Comparison of ENCODE assay signal across 1 cellular context in genomic region chr10:80078448-80079311, GRCh38.
TF ChIP-seq lines count a peak whose summit lies in the region.

Gene TMEM254 (plus strand): TSS chr10:80078665. CDS start chr10:80078700, 35 bp downstream.

TF ChIP-seq in HepG2, 621 proteins besides CTCF, POLR2A, EP300 and RAD21 (continued from another document and continues in another):
- TF ChIP-seq AHDC1 (CRISPR knock-in tag; IDR thresholded peaks at IDR 0.05; ENCODE audit: borderline replicate concordance), result peak; percentile 51
- TF ChIP-seq ZNF775 (CRISPR knock-in tag; IDR thresholded peaks at IDR 0.05; ENCODE audit: borderline replicate concordance), result no peak
- no peak for TF ChIP-seq PLRG1 (conservative IDR thresholded peaks at IDR 0.05)
- no peak for TF ChIP-seq ZSCAN22 (CRISPR knock-in tag; IDR thresholded peaks at IDR 0.05)
- no peak for TF ChIP-seq AFF4 (CRISPR knock-in tag; IDR thresholded peaks at IDR 0.05)
- no peak for TF ChIP-seq CHCHD3 (CRISPR knock-in tag; IDR thresholded peaks at IDR 0.05)
- no peak for TF ChIP-seq SIX1 (CRISPR knock-in tag; IDR thresholded peaks at IDR 0.05; ENCODE audit: borderline replicate concordance)
- TF ChIP-seq ZNF143 (CRISPR knock-in tag; IDR thresholded peaks at IDR 0.05), result peak; percentile 89
- no peak for TF ChIP-seq DBP (CRISPR knock-in tag; IDR thresholded peaks at IDR 0.05; ENCODE audit: not compliant biosample characterization)
- peak in 1 of 2 experiments; percentile 59; a peak in 1 of 4 replicates for TF ChIP-seq REST (IDR thresholded peaks at IDR 0.05; ENCODE audit: borderline replicate concordance in 1 of 2, low read depth in 1 of 2, low read length in 2 of 2)
- TF ChIP-seq DDIT3 (CRISPR knock-in tag; IDR thresholded peaks at IDR 0.05), result no peak
- TF ChIP-seq ZNF367 (CRISPR knock-in tag; IDR thresholded peaks at IDR 0.05; ENCODE audit: borderline replicate concordance), result no peak
- TF ChIP-seq HOMEZ (CRISPR knock-in tag; IDR thresholded peaks at IDR 0.05; ENCODE audit: low read depth), result no peak; the same call in 1 of the 2 replicates
- no peak; the same call in 1 of the 2 replicates for TF ChIP-seq MIER3 (CRISPR knock-in tag; IDR thresholded peaks at IDR 0.05; ENCODE audit: borderline replicate concordance)
- no peak for TF ChIP-seq ZNF263 (CRISPR knock-in tag; IDR thresholded peaks at IDR 0.05)
- TF ChIP-seq ZBTB34 (CRISPR knock-in tag; IDR thresholded peaks at IDR 0.05), result no peak; the same call in 1 of the 2 replicates
- TF ChIP-seq ZNF12 (CRISPR knock-in tag; IDR thresholded peaks at IDR 0.05), result no peak
- TF ChIP-seq RARG (CRISPR knock-in tag; IDR thresholded peaks at IDR 0.05; ENCODE audit: low read depth), result no peak
- TF ChIP-seq ZNF468 (CRISPR knock-in tag; IDR thresholded peaks at IDR 0.05), result no peak
- TF ChIP-seq SMAD9 (CRISPR knock-in tag; IDR thresholded peaks at IDR 0.05), result no peak
- no peak; the same call in none of the 2 replicates for TF ChIP-seq ZNF747 (CRISPR knock-in tag; IDR thresholded peaks at IDR 0.05; ENCODE audit: borderline replicate concordance)
- 0 out of 2 replicates have a peak, but pooled peaks have one; percentile 59 for TF ChIP-seq CENPBD1 (CRISPR knock-in tag; IDR thresholded peaks at IDR 0.05; ENCODE audit: borderline replicate concordance, low read depth)
- TF ChIP-seq PCBP2 (optimal IDR thresholded peaks at IDR 0.05; ENCODE audit: low read depth, low read length, poor library complexity, severe bottlenecking), result no peak
- TF ChIP-seq ZNF780A (CRISPR knock-in tag; IDR thresholded peaks at IDR 0.05), result no peak
- TF ChIP-seq ZFP91 (CRISPR knock-in tag; IDR thresholded peaks at IDR 0.05; ENCODE audit: borderline replicate concordance), result peak; percentile 77; the same call in 1 of the 2 replicates
- peak; percentile 38; the same call in 1 of the 2 replicates for TF ChIP-seq ZNF616 (CRISPR knock-in tag; IDR thresholded peaks at IDR 0.05; ENCODE audit: low read depth)
- TF ChIP-seq ZNF136 (CRISPR knock-in tag; IDR thresholded peaks at IDR 0.05; ENCODE audit: low read depth), result no peak
- TF ChIP-seq TRAFD1 (CRISPR knock-in tag; IDR thresholded peaks at IDR 0.05; ENCODE audit: borderline replicate concordance), result no peak; the same call in 1 of the 2 replicates
- TF ChIP-seq ZNF768 (CRISPR knock-in tag; IDR thresholded peaks at IDR 0.05), result peak; percentile 95
- TF ChIP-seq TBX2 (CRISPR knock-in tag; IDR thresholded peaks at IDR 0.05; ENCODE audit: borderline replicate concordance), result peak; percentile 49; the same call in 1 of the 2 replicates
- TF ChIP-seq ZNF674 (CRISPR knock-in tag; IDR thresholded peaks at IDR 0.05; ENCODE audit: low read depth), result 0 out of 2 replicates have a peak, but pooled peaks have one; percentile 25
